ENCODE assay signal across 8 cellular contexts in genomic region chr12:118061011-118061875, GRCh38. TPM values are rescaled to one million over a fixed set of nuclear protein-coding genes. Genes with fewer than 3 reads are reported as not detected.
DNase-seq lines count a peak whose midpoint lies in the region; ATAC-seq and TF ChIP-seq lines count a peak whose summit lies in the region.

Gene WSB2 (minus strand): TSS chr12:118061179. CDS start chr12:118061048, 131 bp downstream.

- peaks cover 62% of the 10 kb centered on the region for H3K4me1 Mint-ChIP-seq in activated T-cell treated with anti-CD3 and anti-CD28 coated beads, Interleukin-2, amount 50 U/mL, for 24 hours (ENCODE audit: low read depth)

- H3K9ac ChIP-seq in ES-I3 (ENCODE audit: low read depth, low read length) = peak within 1 kb of the TSS; percentile 97

- peak within 1 kb of the TSS; percentile 87 for H3K4me3 Mint-ChIP-seq in activated T-cell treated with anti-CD3 and anti-CD28 coated beads, Interleukin-2, amount 50 U/mL, for 24 hours

- H3K9me3 Mint-ChIP-seq in activated T-cell treated with anti-CD3 and anti-CD28 coated beads, Interleukin-2, amount 50 U/mL, for 24 hours = no peaks in the 10 kb centered on the region

- H3K27ac Mint-ChIP-seq in activated T-cell treated with anti-CD3 and anti-CD28 coated beads, Interleukin-2, amount 50 U/mL, for 24 hours = peak within 1 kb of the TSS; percentile 96

- ATAC-seq in HG02798 (IDR thresholded peaks at IDR 0.05; ENCODE audit: poor library complexity, unreplicated experiment) (peak; percentile 56), GM18858 (IDR thresholded peaks at IDR 0.05; ENCODE audit: unreplicated experiment) (no peak)

- H3K4me1 ChIP-seq in ES-I3 (ENCODE audit: insufficient read depth, low read length) (peaks cover 8% of the 10 kb centered on the region), mononuclear cell (ENCODE audit: insufficient read depth, low read length) (peaks cover 55% of the 10 kb centered on the region)

- H3K4me3 ChIP-seq in epithelial cell of proximal tubule (ENCODE audit: low read depth, low read length) (peak within 1 kb of the TSS; percentile 90), mononuclear cell (ENCODE audit: low read length) (peak within 1 kb of the TSS; percentile 79)

- peaks cover 32% of the 10 kb centered on the region for H3K36me3 Mint-ChIP-seq in activated T-cell treated with anti-CD3 and anti-CD28 coated beads, Interleukin-2, amount 50 U/mL, for 24 hours (ENCODE audit: low read depth)

- H3K27me3 Mint-ChIP-seq in activated T-cell treated with anti-CD3 and anti-CD28 coated beads, Interleukin-2, amount 50 U/mL, for 24 hours = no peaks in the 10 kb centered on the region

- DNase-seq in NCI-H774 (lab: John Stamatoyannopoulos, UW) = peak; percentile 73
- peak; percentile 77 for DNase-seq in activated T-cell treated with anti-CD3 and anti-CD28 coated beads, Interleukin-2, amount 50 U/mL, for 24 hours
- DNase-seq in epithelial cell of proximal tubule (ENCODE audit: low read depth) = no peak
- DNase-seq in stimulated activated CD8-positive, alpha-beta memory T cell treated with anti-CD3 and anti-CD28 coated beads, Interleukin-4, amount 100 ng/mL, for 24 hours (ENCODE audit: low read depth) = peak; percentile 52

- H3K36me3 ChIP-seq in ES-I3 (ENCODE audit: insufficient read depth, low read length) = no peaks in the 10 kb centered on the region; the same call in 1 of the 2 replicates

- H3K27me3 ChIP-seq in mononuclear cell (ENCODE audit: insufficient read depth, low read length) = no peaks in the 10 kb centered on the region

- H3K9me3 ChIP-seq in ES-I3 (ENCODE audit: control insufficient read depth, insufficient read depth, low read length) = no peaks in the 10 kb centered on the region
- no peaks in the 10 kb centered on the region for H3K9me3 ChIP-seq in mononuclear cell (ENCODE audit: low read depth, low read length)

- no peak for TF ChIP-seq CTCF in epithelial cell of proximal tubule (conservative IDR thresholded peaks at IDR 0.05; ENCODE audit: low read depth, low read length)

RNA-seq across cellular contexts. Expression of gene WSB2, which starts in this region (rescaled TPM):
- total RNA-seq in epithelial cell of proximal tubule = 79.6 and 129 TPM in 2 replicates
- 21.1 TPM for total RNA-seq in mononuclear cell
